ENCODE assay signal across 8 cellular contexts in the genomic region with DNA sequence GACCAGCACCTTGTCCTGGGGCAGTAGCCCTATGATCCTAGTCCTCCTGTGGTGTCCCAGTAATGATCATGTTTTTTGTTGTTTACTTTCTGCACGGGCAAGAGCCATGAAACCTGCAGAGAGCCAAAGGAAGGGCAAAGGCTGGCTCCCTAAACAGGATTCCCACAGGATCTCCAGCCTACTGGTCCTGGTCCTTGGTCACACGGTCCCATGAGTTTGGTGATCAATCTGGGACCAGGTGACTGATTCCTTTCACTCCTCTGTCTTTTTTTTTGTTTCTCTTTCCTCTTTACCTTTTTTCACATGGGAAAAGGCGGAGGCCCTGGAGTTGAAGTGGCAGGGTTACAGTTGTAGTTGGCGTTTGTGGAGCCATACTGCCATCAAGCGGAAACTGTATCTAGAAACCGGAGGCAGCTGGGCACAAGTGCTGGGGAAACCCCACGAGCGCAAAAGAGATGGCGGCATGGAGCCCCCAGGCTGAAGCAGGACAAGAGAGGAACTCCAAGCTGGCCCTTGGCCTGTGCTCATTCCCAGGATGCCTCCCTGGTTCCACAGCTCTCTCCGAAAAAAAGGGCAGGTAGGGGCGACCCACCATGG. TPM values are rescaled to one million over a fixed set of nuclear protein-coding genes. Genes with fewer than 3 reads are reported as not detected.
DNase-seq lines count a peak whose midpoint lies in the region; ATAC-seq and TF ChIP-seq lines count a peak whose summit lies in the region.
"Had no signal": no experiment of that assay in that cellular context is flagged by ENCODE, and none has a peak within 500 bp of the region (broad histone marks: within the 10 kb centered on the region; RNA-seq: fewer than 3 reads in every experiment).

No MANE protein-coding gene starts in this region.

- H3K27ac ChIP-seq in GM23338 (ENCODE audit: low read depth) (no peak overlapping the region), smooth muscle cell (ENCODE audit: low read depth) (no peak overlapping the region)
- H3K27ac ChIP-seq: SJSA1 had no signal

- H3K36me3 ChIP-seq in GM23338 (ENCODE audit: insufficient read depth) (no peaks in the 10 kb centered on the region), smooth muscle cell (ENCODE audit: low read depth) (no peaks in the 10 kb centered on the region)
- H3K36me3 ChIP-seq: SJSA1 had no signal

- H3K4me3 ChIP-seq in GM23338 (no peak overlapping the region), WI38 (ENCODE audit: low read depth, low read length) (peak overlapping the region; percentile 61), fibroblast of the aortic adventitia (ENCODE audit: low read depth, low read length) (peak overlapping the region; percentile 71), smooth muscle cell (peak overlapping the region; percentile 5)
- H3K4me3 ChIP-seq: SJSA1 had no signal

- 80% methylated on average over 11 of the region's 11 CpGs for WGBS in smooth muscle cell (ENCODE audit: low lambda C conversion rate)

- ATAC-seq in GM23338 (no peak), GM19452 (IDR thresholded peaks at IDR 0.05; ENCODE audit: unreplicated experiment) (no peak)

- no peaks in the 10 kb centered on the region for H3K4me1 ChIP-seq in GM23338 (ENCODE audit: insufficient read depth)
- H3K4me1 ChIP-seq in smooth muscle cell (ENCODE audit: low read depth): peaks cover 4% of the 10 kb centered on the region
- H3K4me1 ChIP-seq: SJSA1 had no signal

- H2AFZ ChIP-seq in GM23338 (no peak overlapping the region), smooth muscle cell (ENCODE audit: low read depth) (no peak overlapping the region)

- H3K4me3 Mint-ChIP-seq in GM23338: no peak overlapping the region

- H3K9me3 Mint-ChIP-seq in GM23338: no peaks in the 10 kb centered on the region

- no peaks in the 10 kb centered on the region for H3F3A ChIP-seq in GM23338 (replicated peaks; ENCODE audit: low read depth)
- H3F3A ChIP-seq in smooth muscle cell (ENCODE audit: low read depth): no peaks in the 10 kb centered on the region

- H3K27ac Mint-ChIP-seq in GM23338: no peak overlapping the region

- TF ChIP-seq CTCF in GM23338 (conservative IDR thresholded peaks at IDR 0.05; ENCODE audit: low read depth in 2 of 2) (no peak), WI38 (IDR thresholded peaks at IDR 0.05; ENCODE audit: low read depth, low read length) (0 out of 2 replicates have a peak, but pooled peaks have one; percentile 7), fibroblast of the aortic adventitia (IDR thresholded peaks at IDR 0.05; ENCODE audit: insufficient read depth, low read length) (peak; percentile 46), smooth muscle cell (IDR thresholded peaks at IDR 0.05; ENCODE audit: borderline replicate concordance, insufficient read depth, poor library complexity, severe bottlenecking) (no peak)

- H3K27me3 Mint-ChIP-seq in GM23338 (ENCODE audit: insufficient read depth, low read depth, poor library complexity): peaks cover 3% of the 10 kb centered on the region

- H3K79me2 ChIP-seq in GM23338 (replicated peaks; ENCODE audit: insufficient read depth) (peaks cover 11% of the 10 kb centered on the region; the same call in 1 of the 2 replicates), smooth muscle cell (ENCODE audit: low read depth) (no peaks in the 10 kb centered on the region)

- peak; percentile 3 for DNase-seq in GM23338 (ENCODE audit: low spot score)
- peak; percentile 90 for DNase-seq in fibroblast of the aortic adventitia (ENCODE audit: low read depth)
- DNase-seq in smooth muscle cell (lab: John Stamatoyannopoulos, UW; ENCODE audit: unreplicated experiment): no peak
- no peak for DNase-seq in A172 (ENCODE audit: low spot score)
- DNase-seq in dedifferentiated amniotic fluid mesenchymal stem cell (ENCODE audit: extremely low spot score): no peak

- H3K9ac ChIP-seq in smooth muscle cell (ENCODE audit: low read depth): no peak overlapping the region

- H3K27me3 ChIP-seq in GM23338 (ENCODE audit: insufficient read depth): no peaks in the 10 kb centered on the region
- no peaks in the 10 kb centered on the region for H3K27me3 ChIP-seq in smooth muscle cell (ENCODE audit: low read depth)
- H3K27me3 ChIP-seq: SJSA1 had no signal

- peaks cover 14% of the 10 kb centered on the region; the same call in 2 of the 3 replicates for H3K4me1 Mint-ChIP-seq in GM23338

- no peaks in the 10 kb centered on the region for H3K9me2 ChIP-seq in GM23338 (ENCODE audit: insufficient read depth)

- peaks cover 15% of the 10 kb centered on the region for H3K36me3 Mint-ChIP-seq in GM23338 (ENCODE audit: low read depth)

- H4K20me1 ChIP-seq in GM23338 (replicated peaks; ENCODE audit: insufficient read depth): no peaks in the 10 kb centered on the region; the same call in 1 of the 2 replicates
- H4K20me1 ChIP-seq in smooth muscle cell (ENCODE audit: low read depth): peaks cover 47% of the 10 kb centered on the region

- H3K9me3 ChIP-seq in smooth muscle cell (replicated peaks; ENCODE audit: low read depth): no peaks in the 10 kb centered on the region
- H3K9me3 ChIP-seq: SJSA1 had no signal

- H3K4me2 ChIP-seq in GM23338: no peak overlapping the region
- H3K4me2 ChIP-seq in smooth muscle cell: no peak overlapping the region

TF ChIP-seq in GM23338, 12 proteins besides CTCF, POLR2A, EP300 and RAD21:
- TF ChIP-seq POLR2AphosphoS5 (IDR thresholded peaks at IDR 0.05; ENCODE audit: low read depth) (no peak), ZNF114 (CRISPR knock-in tag; IDR thresholded peaks at IDR 0.05) (no peak), EZH2phosphoT487 (IDR thresholded peaks at IDR 0.05; ENCODE audit: unreplicated experiment) (no peak), EZH2 (IDR thresholded peaks at IDR 0.05; ENCODE audit: low read depth, unreplicated experiment) (no peak), CREB1 (CRISPR knock-in tag; IDR thresholded peaks at IDR 0.05; ENCODE audit: low read depth) (no peak), STAT1 (IDR thresholded peaks at IDR 0.05; ENCODE audit: unreplicated experiment) (no peak)
- TF ChIP-seq, protein P1, sequence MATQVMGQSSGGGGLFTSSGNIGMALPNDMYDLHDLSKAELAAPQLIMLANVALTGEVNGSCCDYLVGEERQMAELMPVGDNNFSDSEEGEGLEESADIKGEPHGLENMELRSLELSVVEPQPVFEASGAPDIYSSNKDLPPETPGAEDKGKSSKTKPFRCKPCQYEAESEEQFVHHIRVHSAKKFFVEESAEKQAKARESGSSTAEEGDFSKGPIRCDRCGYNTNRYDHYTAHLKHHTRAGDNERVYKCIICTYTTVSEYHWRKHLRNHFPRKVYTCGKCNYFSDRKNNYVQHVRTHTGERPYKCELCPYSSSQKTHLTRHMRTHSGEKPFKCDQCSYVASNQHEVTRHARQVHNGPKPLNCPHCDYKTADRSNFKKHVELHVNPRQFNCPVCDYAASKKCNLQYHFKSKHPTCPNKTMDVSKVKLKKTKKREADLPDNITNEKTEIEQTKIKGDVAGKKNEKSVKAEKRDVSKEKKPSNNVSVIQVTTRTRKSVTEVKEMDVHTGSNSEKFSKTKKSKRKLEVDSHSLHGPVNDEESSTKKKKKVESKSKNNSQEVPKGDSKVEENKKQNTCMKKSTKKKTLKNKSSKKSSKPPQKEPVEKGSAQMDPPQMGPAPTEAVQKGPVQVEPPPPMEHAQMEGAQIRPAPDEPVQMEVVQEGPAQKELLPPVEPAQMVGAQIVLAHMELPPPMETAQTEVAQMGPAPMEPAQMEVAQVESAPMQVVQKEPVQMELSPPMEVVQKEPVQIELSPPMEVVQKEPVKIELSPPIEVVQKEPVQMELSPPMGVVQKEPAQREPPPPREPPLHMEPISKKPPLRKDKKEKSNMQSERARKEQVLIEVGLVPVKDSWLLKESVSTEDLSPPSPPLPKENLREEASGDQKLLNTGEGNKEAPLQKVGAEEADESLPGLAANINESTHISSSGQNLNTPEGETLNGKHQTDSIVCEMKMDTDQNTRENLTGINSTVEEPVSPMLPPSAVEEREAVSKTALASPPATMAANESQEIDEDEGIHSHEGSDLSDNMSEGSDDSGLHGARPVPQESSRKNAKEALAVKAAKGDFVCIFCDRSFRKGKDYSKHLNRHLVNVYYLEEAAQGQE (IDR thresholded peaks at IDR 0.05; ENCODE audit: unreplicated experiment): no peak
- TF ChIP-seq, protein P2, sequence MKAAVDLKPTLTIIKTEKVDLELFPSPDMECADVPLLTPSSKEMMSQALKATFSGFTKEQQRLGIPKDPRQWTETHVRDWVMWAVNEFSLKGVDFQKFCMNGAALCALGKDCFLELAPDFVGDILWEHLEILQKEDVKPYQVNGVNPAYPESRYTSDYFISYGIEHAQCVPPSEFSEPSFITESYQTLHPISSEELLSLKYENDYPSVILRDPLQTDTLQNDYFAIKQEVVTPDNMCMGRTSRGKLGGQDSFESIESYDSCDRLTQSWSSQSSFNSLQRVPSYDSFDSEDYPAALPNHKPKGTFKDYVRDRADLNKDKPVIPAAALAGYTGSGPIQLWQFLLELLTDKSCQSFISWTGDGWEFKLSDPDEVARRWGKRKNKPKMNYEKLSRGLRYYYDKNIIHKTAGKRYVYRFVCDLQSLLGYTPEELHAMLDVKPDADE (IDR thresholded peaks at IDR 0.05): no peak

RNA-seq across cellular contexts. Expression of a gene that starts 34.6 kb away (rescaled TPM):
- total RNA-seq in GM23338 (2014; rRNA removed; shearing (Covaris generic)): 9.6 and 16.9 TPM in 2 replicates
- polyA plus RNA-seq in GM23338 (2016; fragmentation: Nextera tagmentation; extraction: Ambion mirVana): 197 and 206 TPM in 2 replicates
- total RNA-seq in fibroblast of the aortic adventitia (ENCODE audit: low replicate concordance): 7.6 and 11.9 TPM in 2 replicates
- total RNA-seq in smooth muscle cell: 23.0 and 26.9 TPM in 2 replicates
- 216 and 226 TPM in 2 replicates for polyA plus RNA-seq in smooth muscle cell
- total RNA-seq in A172 (2014; rRNA removed; shearing (Covaris generic)): 4.4 and 6.7 TPM in 2 replicates

Comparison
In these comparisons a context has a peak if more than half of its experiments do, and no peak if none do; other contexts are left out.
1. DNase-seq: peak in GM23338 (single experiment) and fibroblast of the aortic adventitia (single experiment); none in smooth muscle cell (single experiment), A172 (single experiment) and dedifferentiated amniotic fluid mesenchymal stem cell (single experiment).
2. CTCF ChIP-seq: peak in WI38 (single experiment) and fibroblast of the aortic adventitia (single experiment); none in GM23338 (0 of 2) and smooth muscle cell (single experiment).